In the genomic region with DNA sequence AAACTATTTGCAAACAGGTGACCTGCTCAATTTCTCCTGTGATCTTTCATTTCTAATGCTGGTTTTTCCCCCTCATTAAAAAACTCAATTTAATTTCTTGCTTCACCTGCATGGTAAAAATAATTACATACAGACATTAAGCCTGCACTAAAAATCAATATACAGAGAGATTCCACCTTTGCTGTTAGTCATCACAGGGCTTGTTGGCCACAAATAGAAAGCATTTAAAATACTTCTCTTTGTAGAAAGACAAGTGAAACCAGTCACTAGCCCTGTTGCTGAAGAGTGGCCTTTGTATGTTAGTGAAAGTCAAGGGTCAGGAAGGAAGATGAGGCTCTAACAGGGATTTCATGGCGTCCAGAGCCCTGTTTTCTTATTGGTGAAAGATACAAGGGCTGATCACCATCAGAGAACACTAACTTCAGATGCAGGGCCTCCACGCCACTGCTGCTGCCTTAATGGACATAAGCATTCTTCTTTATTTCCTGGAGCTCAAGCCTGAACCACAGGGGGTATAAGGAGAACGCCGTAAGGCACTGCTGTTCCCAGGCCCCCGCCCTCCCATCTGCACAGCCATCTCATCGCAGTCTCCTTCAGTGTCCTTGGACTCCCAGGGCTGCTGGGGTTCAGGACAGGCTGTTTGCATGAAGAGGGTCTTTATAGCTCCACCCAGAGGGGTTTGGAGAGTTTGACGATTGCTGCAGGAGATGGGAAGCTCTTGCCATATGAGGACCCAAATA, we compare ENCODE assay signal across 8 cellular contexts.
DNase-seq lines count a peak whose midpoint lies in the region; ATAC-seq and TF ChIP-seq lines count a peak whose summit lies in the region.

No MANE protein-coding gene starts in this region.

- peaks cover 50 to 55% of the 10 kb centered on the region in 2 experiments for H3K4me1 Mint-ChIP-seq in H9

- H3K36me3 Mint-ChIP-seq in H9 (ENCODE audit: insufficient read depth in 1 of 3, low read depth in 3 of 3): no peaks in the 10 kb centered on the region; a peak in 1 of 7 replicates

- H3K79me2 ChIP-seq in H9 (ENCODE audit: insufficient read depth, low read length): no peaks in the 10 kb centered on the region

- no peak overlapping the region for H3K9ac ChIP-seq in H9 (ENCODE audit: extremely low read depth, insufficient read length, low read length)
- peak overlapping the region; percentile 6 for H3K9ac ChIP-seq in SK-N-MC (ENCODE audit: insufficient read length)
- H3K9ac ChIP-seq in iPS-20b (ENCODE audit: low read depth, low read length): peak overlapping the region; percentile 20; the same call in 1 of the 2 replicates

- no peak overlapping the region for H3K23ac ChIP-seq in H9 (ENCODE audit: insufficient read length, low read depth, low read length)

- H3K36me3 ChIP-seq in SK-N-MC (ENCODE audit: insufficient read depth, low read length): no peaks in the 10 kb centered on the region
- H3K36me3 ChIP-seq in iPS-20b (ENCODE audit: insufficient read depth, low read depth, low read length): no peaks in the 10 kb centered on the region
- H3K36me3 ChIP-seq in suprapubic skin: no peaks in the 10 kb centered on the region

- no peak overlapping the region for H2AK5ac ChIP-seq in H9 (ENCODE audit: insufficient read length, low read length)

- no peak for ATAC-seq in GM21717 (IDR thresholded peaks at IDR 0.05; ENCODE audit: unreplicated experiment)

- no peak overlapping the region for H3T11ph ChIP-seq in H9 (ENCODE audit: low read length)

- H3K27me3 ChIP-seq in H9 (ENCODE audit: insufficient read depth, low read length) (no peaks in the 10 kb centered on the region), iPS-20b (ENCODE audit: insufficient read depth, low read length) (no peaks in the 10 kb centered on the region), suprapubic skin (no peaks in the 10 kb centered on the region)

- no peaks in the 10 kb centered on the region for H4K20me1 ChIP-seq in H9 (ENCODE audit: control insufficient read depth, insufficient read depth, insufficient read length)

- peak overlapping the region; percentile 19 for H3K18ac ChIP-seq in H9 (ENCODE audit: insufficient read length, low read depth, low read length)

- no peaks in the 10 kb centered on the region for H3K79me1 ChIP-seq in H9 (ENCODE audit: insufficient read depth, low read depth, low read length, poor library complexity, severe bottlenecking)

- H2BK5ac ChIP-seq in H9 (ENCODE audit: insufficient read length, low read length): no peak overlapping the region

- no peak overlapping the region for H3K56ac ChIP-seq in H9 (ENCODE audit: insufficient read length, low read depth, low read length)

- H3K4me1 ChIP-seq in H9 (ENCODE audit: insufficient read depth, low read length): peaks cover 12% of the 10 kb centered on the region; the same call in 1 of the 2 replicates
- peaks cover 42% of the 10 kb centered on the region for H3K4me1 ChIP-seq in iPS-20b (ENCODE audit: insufficient read depth, low read length)
- peaks cover 72% of the 10 kb centered on the region for H3K4me1 ChIP-seq in suprapubic skin

- H3K9me3 Mint-ChIP-seq in H9: no peaks in the 10 kb centered on the region

- TF ChIP-seq EP300 in suprapubic skin (IDR thresholded peaks at IDR 0.05): no peak

- no peak overlapping the region for H2BK120ac ChIP-seq in H9 (ENCODE audit: low read depth, low read length, poor library complexity, severe bottlenecking)

- H3K4me3 ChIP-seq in SK-N-MC (no peak overlapping the region), iPS-20b (ENCODE audit: low read length) (no peak overlapping the region), suprapubic skin (no peak overlapping the region)

- no peak overlapping the region for H3K4me2 ChIP-seq in H9 (ENCODE audit: insufficient read depth, insufficient read length, low read length)

- peak; percentile 59 for DNase-seq in CD1c-positive myeloid dendritic cell (ENCODE audit: extremely low spot score)
- no peak for DNase-seq in H9
- no peak for DNase-seq in SK-N-MC (ENCODE audit: low read depth, low spot score)
- peak in 1 of 2 donors; percentile 58 for DNase-seq in suprapubic skin (ENCODE audit: low spot score in 2 of 2)
- no peak for DNase-seq in NCI-H526 treated with DMSO at 0.1 percent for 48 hours (lab: John Stamatoyannopoulos, UW)
- DNase-seq in central memory CD4-positive, alpha-beta T cell: no peak

- TF ChIP-seq CTCF in H9 (conservative IDR thresholded peaks at IDR 0.05) (no peak), suprapubic skin (IDR thresholded peaks at IDR 0.05) (no peak)

- H3K14ac ChIP-seq in H9 (ENCODE audit: insufficient read depth, low read length): no peak overlapping the region

- H3K9me3 ChIP-seq in H9 (ENCODE audit: control insufficient read depth, low read depth, low read length) (no peaks in the 10 kb centered on the region), SK-N-MC (ENCODE audit: low read depth, low read length) (no peaks in the 10 kb centered on the region), iPS-20b (ENCODE audit: insufficient read depth, low read depth, low read length) (no peaks in the 10 kb centered on the region), suprapubic skin (no peaks in the 10 kb centered on the region)

- no peak overlapping the region for H2BK15ac ChIP-seq in H9 (ENCODE audit: low read depth, low read length)

- no peak overlapping the region for H2BK12ac ChIP-seq in H9 (ENCODE audit: insufficient read length, low read depth, low read length)

- no peak overlapping the region for H4K8ac ChIP-seq in H9 (replicated peaks; ENCODE audit: insufficient read length, low read depth, low read length)

- no peak overlapping the region for H2BK20ac ChIP-seq in H9 (ENCODE audit: low read depth, low read length, poor library complexity, severe bottlenecking)

- no peak overlapping the region for H2AFZ ChIP-seq in H9 (ENCODE audit: low read length)

- H4K5ac ChIP-seq in H9 (ENCODE audit: insufficient read length, low read depth, low read length): no peak overlapping the region

- H3K27ac Mint-ChIP-seq in H9: peak overlapping the region in 2 of 3 experiments; percentile 34 to 53; a peak in 2 of 7 replicates

- no CpG with 5 or more reads among the region's 7 CpGs for WGBS in H9 (ENCODE audit: extremely low coverage, insufficient read length, low lambda C conversion rate)
- 84% methylated on average over 7 of the region's 7 CpGs for WGBS in suprapubic skin

- H3K27ac ChIP-seq in H9 (ENCODE audit: insufficient read length, low read depth, low read length) (no peak overlapping the region), SK-N-MC (peak overlapping the region; percentile 47), iPS-20b (ENCODE audit: low read length) (no peak overlapping the region), suprapubic skin (peak overlapping the region; percentile 98)

- no peak overlapping the region for H3K4ac ChIP-seq in H9 (ENCODE audit: low read depth, low read length)

- H4K91ac ChIP-seq in H9 (ENCODE audit: insufficient read length, low read depth, low read length): no peak overlapping the region

- no peaks in the 10 kb centered on the region; the same call in 1 of the 2 replicates for H3K27me3 Mint-ChIP-seq in H9 (ENCODE audit: low read depth)

- no peaks in the 10 kb centered on the region for H3K23me2 ChIP-seq in H9 (ENCODE audit: insufficient read length, low read depth, low read length, poor library complexity, severe bottlenecking)

- no peak for TF ChIP-seq POLR2A in suprapubic skin (IDR thresholded peaks at IDR 0.05)

- H3K4me3 Mint-ChIP-seq in H9: no peak overlapping the region

Comparison
In these comparisons a context has a peak if more than half of its experiments do, and no peak if none do; other contexts are left out.
1. H3K27ac ChIP-seq: peak in SK-N-MC (single experiment) and suprapubic skin (single experiment); none in H9 (single experiment) and iPS-20b (single experiment).